Comparison of ENCODE assay signal across 1 cellular context in the genomic region with DNA sequence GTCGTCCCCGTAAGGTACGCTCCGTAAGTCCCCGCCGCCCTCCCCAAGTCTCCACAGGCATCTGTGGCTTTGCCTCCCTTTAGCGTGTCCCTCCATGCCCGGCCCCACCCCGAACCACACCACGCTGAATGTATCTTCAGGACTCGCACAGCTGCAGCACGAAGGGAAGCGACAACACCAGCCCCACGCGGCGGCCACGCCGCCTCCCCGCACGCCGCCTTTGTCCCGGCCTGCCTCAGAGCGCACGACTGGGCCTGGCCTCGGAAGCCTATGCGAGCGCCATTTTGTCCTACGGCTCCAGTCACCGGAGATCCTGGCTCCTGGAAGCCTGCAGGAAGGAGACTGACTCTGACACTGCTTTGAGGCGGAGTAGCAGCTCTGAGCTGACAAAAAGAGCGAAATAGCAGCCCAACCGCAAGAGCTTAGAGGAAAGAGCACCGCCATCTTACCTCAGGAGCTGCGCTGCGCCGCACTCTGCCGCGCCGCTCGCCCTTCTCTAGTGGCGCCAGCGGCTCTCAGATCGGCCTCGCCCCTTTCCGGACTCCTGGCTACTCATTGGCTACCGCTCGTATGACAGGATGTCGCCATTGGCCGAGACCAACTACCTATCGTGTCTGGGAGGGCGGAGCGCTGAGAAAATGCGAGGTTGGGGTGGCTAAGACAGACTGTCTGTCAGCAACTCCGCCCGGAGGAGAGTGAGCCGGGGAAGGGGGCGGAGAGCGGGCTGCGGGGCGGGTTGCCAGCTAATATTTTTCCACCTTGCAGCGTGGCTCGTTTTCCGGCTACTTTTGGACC.
TF ChIP-seq lines count a peak whose summit lies in the region.

Gene KANSL2 (minus strand): TSS at position 501 of the 795 bp plus-strand sequence. CDS start 606 bp downstream, outside the sequence.

TF ChIP-seq in K562, 482 proteins besides CTCF, POLR2A, EP300 and RAD21 (continued from another document and continues in another):
- TF ChIP-seq, protein P1, sequence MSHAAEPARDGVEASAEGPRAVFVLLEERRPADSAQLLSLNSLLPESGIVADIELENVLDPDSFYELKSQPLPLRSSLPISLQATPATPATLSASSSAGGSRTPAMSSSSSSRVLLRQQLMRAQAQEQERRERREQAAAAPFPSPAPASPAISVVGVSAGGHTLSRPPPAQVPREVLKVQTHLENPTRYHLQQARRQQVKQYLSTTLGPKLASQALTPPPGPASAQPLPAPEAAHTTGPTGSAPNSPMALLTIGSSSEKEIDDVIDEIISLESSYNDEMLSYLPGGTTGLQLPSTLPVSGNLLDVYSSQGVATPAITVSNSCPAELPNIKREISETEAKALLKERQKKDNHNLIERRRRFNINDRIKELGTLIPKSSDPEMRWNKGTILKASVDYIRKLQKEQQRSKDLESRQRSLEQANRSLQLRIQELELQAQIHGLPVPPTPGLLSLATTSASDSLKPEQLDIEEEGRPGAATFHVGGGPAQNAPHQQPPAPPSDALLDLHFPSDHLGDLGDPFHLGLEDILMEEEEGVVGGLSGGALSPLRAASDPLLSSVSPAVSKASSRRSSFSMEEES (CRISPR knock-in tag; IDR thresholded peaks at IDR 0.05): no peak
- TF ChIP-seq, protein P2, sequence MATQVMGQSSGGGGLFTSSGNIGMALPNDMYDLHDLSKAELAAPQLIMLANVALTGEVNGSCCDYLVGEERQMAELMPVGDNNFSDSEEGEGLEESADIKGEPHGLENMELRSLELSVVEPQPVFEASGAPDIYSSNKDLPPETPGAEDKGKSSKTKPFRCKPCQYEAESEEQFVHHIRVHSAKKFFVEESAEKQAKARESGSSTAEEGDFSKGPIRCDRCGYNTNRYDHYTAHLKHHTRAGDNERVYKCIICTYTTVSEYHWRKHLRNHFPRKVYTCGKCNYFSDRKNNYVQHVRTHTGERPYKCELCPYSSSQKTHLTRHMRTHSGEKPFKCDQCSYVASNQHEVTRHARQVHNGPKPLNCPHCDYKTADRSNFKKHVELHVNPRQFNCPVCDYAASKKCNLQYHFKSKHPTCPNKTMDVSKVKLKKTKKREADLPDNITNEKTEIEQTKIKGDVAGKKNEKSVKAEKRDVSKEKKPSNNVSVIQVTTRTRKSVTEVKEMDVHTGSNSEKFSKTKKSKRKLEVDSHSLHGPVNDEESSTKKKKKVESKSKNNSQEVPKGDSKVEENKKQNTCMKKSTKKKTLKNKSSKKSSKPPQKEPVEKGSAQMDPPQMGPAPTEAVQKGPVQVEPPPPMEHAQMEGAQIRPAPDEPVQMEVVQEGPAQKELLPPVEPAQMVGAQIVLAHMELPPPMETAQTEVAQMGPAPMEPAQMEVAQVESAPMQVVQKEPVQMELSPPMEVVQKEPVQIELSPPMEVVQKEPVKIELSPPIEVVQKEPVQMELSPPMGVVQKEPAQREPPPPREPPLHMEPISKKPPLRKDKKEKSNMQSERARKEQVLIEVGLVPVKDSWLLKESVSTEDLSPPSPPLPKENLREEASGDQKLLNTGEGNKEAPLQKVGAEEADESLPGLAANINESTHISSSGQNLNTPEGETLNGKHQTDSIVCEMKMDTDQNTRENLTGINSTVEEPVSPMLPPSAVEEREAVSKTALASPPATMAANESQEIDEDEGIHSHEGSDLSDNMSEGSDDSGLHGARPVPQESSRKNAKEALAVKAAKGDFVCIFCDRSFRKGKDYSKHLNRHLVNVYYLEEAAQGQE (CRISPR knock-in tag; IDR thresholded peaks at IDR 0.05; ENCODE audit: low read depth): peak; percentile 74; the same call in 1 of the 2 replicates
- TF ChIP-seq PRPF4 (IDR thresholded peaks at IDR 0.05; ENCODE audit: insufficient read depth, low read depth, low read length, poor library complexity, severe bottlenecking) (no peak), CREB3 (tag; conservative IDR thresholded peaks at IDR 0.05; ENCODE audit: low read depth) (no peak), SMAD2 (IDR thresholded peaks at IDR 0.05; ENCODE audit: low read depth, low read length) (no peak), CEBPZ (IDR thresholded peaks at IDR 0.05; ENCODE audit: borderline replicate concordance, low read depth, low read length) (peak; percentile 47; the same call in 1 of the 2 replicates), ZNF217 (CRISPR knock-in tag; IDR thresholded peaks at IDR 0.05) (no peak), CXXC5 (CRISPR knock-in tag; IDR thresholded peaks at IDR 0.05) (peak; percentile 70), EGR1 (conservative IDR thresholded peaks at IDR 0.05) (peak; percentile 44), PRMT5 (CRISPR knock-in tag; IDR thresholded peaks at IDR 0.05) (no peak), MYNN (IDR thresholded peaks at IDR 0.05) (no peak), MYNN (CRISPR knock-in tag; IDR thresholded peaks at IDR 0.05) (no peak), ZNF589 (CRISPR knock-in tag; IDR thresholded peaks at IDR 0.05; ENCODE audit: low read depth) (no peak), ZNF586 (CRISPR knock-in tag; conservative IDR thresholded peaks at IDR 0.05) (no peak), ZNF668 (CRISPR knock-in tag; IDR thresholded peaks at IDR 0.05) (0 out of 2 replicates have a peak, but pooled peaks have one; percentile 50), ZSCAN29 (IDR thresholded peaks at IDR 0.05) (no peak), ETV1 (tag; conservative IDR thresholded peaks at IDR 0.05; ENCODE audit: low read depth) (no peak), KLF6 (CRISPR knock-in tag; IDR thresholded peaks at IDR 0.05; ENCODE audit: borderline replicate concordance) (peak; percentile 64; the same call in 1 of the 2 replicates), DMBX1 (CRISPR knock-in tag; IDR thresholded peaks at IDR 0.05; ENCODE audit: borderline replicate concordance) (0 out of 2 replicates have a peak, but pooled peaks have one; percentile 21), NR2C2 (CRISPR knock-in tag; IDR thresholded peaks at IDR 0.05) (peak; percentile 88), NR2C2 (tag; IDR thresholded peaks at IDR 0.05) (no peak), KLF1 (tag; IDR thresholded peaks at IDR 0.05) (peak; percentile 66), ZFP36 (IDR thresholded peaks at IDR 0.05; ENCODE audit: low read depth, low read length, partially characterized antibody) (no peak), NFIC (IDR thresholded peaks at IDR 0.05) (peak; percentile 62), ZNF143 (CRISPR knock-in tag; IDR thresholded peaks at IDR 0.05) (peak; percentile 36; the same call in 1 of the 2 replicates), FOXK2 (conservative IDR thresholded peaks at IDR 0.05 in 1 of 2, IDR thresholded peaks at IDR 0.05 in 1 of 2; ENCODE audit: low read depth in 2 of 2) (peak in 1 of 2 experiments; percentile 33; a peak in 1 of 4 replicates), ZFPM2 (CRISPR knock-in tag; IDR thresholded peaks at IDR 0.05) (no peak), ARHGAP35 (IDR thresholded peaks at IDR 0.05; ENCODE audit: partially characterized antibody) (no peak), LARP7 (IDR thresholded peaks at IDR 0.05) (no peak), POLR2B (IDR thresholded peaks at IDR 0.05; ENCODE audit: low read depth, partially characterized antibody) (peak; percentile 99), RBFOX2 (IDR thresholded peaks at IDR 0.05; ENCODE audit: low read depth, low read length) (peak; percentile 100)
- TF ChIP-seq, protein P3, sequence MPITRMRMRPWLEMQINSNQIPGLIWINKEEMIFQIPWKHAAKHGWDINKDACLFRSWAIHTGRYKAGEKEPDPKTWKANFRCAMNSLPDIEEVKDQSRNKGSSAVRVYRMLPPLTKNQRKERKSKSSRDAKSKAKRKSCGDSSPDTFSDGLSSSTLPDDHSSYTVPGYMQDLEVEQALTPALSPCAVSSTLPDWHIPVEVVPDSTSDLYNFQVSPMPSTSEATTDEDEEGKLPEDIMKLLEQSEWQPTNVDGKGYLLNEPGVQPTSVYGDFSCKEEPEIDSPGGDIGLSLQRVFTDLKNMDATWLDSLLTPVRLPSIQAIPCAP (CRISPR knock-in tag; IDR thresholded peaks at IDR 0.05; ENCODE audit: borderline replicate concordance): no peak
- TF ChIP-seq, protein P4, sequence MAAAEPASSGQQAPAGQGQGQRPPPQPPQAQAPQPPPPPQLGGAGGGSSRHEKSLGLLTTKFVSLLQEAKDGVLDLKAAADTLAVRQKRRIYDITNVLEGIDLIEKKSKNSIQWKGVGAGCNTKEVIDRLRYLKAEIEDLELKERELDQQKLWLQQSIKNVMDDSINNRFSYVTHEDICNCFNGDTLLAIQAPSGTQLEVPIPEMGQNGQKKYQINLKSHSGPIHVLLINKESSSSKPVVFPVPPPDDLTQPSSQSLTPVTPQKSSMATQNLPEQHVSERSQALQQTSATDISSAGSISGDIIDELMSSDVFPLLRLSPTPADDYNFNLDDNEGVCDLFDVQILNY (CRISPR knock-in tag; IDR thresholded peaks at IDR 0.05): peak; percentile 96
- TF ChIP-seq, protein P5, sequence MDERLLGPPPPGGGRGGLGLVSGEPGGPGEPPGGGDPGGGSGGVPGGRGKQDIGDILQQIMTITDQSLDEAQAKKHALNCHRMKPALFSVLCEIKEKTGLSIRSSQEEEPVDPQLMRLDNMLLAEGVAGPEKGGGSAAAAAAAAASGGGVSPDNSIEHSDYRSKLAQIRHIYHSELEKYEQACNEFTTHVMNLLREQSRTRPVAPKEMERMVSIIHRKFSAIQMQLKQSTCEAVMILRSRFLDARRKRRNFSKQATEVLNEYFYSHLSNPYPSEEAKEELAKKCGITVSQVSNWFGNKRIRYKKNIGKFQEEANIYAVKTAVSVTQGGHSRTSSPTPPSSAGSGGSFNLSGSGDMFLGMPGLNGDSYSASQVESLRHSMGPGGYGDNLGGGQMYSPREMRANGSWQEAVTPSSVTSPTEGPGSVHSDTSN (CRISPR knock-in tag; IDR thresholded peaks at IDR 0.05; ENCODE audit: low read depth): peak; percentile 55; the same call in 1 of the 2 replicates
- TF ChIP-seq, protein P5 (tag; conservative IDR thresholded peaks at IDR 0.05; ENCODE audit: low read depth): peak; percentile 95
- TF ChIP-seq, protein P6, sequence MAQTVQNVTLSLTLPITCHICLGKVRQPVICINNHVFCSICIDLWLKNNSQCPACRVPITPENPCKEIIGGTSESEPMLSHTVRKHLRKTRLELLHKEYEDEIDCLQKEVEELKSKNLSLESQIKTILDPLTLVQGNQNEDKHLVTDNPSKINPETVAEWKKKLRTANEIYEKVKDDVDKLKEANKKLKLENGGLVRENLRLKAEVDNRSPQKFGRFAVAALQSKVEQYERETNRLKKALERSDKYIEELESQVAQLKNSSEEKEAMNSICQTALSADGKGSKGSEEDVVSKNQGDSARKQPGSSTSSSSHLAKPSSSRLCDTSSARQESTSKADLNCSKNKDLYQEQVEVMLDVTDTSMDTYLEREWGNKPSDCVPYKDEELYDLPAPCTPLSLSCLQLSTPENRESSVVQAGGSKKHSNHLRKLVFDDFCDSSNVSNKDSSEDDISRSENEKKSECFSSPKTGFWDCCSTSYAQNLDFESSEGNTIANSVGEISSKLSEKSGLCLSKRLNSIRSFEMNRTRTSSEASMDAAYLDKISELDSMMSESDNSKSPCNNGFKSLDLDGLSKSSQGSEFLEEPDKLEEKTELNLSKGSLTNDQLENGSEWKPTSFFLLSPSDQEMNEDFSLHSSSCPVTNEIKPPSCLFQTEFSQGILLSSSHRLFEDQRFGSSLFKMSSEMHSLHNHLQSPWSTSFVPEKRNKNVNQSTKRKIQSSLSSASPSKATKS (CRISPR knock-in tag; IDR thresholded peaks at IDR 0.05): no peak
- TF ChIP-seq, protein P7, sequence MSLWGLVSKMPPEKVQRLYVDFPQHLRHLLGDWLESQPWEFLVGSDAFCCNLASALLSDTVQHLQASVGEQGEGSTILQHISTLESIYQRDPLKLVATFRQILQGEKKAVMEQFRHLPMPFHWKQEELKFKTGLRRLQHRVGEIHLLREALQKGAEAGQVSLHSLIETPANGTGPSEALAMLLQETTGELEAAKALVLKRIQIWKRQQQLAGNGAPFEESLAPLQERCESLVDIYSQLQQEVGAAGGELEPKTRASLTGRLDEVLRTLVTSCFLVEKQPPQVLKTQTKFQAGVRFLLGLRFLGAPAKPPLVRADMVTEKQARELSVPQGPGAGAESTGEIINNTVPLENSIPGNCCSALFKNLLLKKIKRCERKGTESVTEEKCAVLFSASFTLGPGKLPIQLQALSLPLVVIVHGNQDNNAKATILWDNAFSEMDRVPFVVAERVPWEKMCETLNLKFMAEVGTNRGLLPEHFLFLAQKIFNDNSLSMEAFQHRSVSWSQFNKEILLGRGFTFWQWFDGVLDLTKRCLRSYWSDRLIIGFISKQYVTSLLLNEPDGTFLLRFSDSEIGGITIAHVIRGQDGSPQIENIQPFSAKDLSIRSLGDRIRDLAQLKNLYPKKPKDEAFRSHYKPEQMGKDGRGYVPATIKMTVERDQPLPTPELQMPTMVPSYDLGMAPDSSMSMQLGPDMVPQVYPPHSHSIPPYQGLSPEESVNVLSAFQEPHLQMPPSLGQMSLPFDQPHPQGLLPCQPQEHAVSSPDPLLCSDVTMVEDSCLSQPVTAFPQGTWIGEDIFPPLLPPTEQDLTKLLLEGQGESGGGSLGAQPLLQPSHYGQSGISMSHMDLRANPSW (CRISPR knock-in tag; IDR thresholded peaks at IDR 0.05): peak; percentile 96; the same call in 1 of the 2 replicates
